29 cellular contexts compared by ENCODE assay signal in genomic region chr4:26524001-26524400, GRCh38. TPM values are rescaled to one million over a fixed set of nuclear protein-coding genes. Genes with fewer than 3 reads are reported as not detected.
"Had no signal": no experiment of that assay in that cellular context is flagged by ENCODE, and none has a peak within 500 bp of the region (broad histone marks: within the 10 kb centered on the region; RNA-seq: fewer than 3 reads in every experiment).

No MANE protein-coding gene starts in this region.

- H3K4me3 ChIP-seq: cardiac muscle cell, SJSA1 had no signal

- H3K27me3 ChIP-seq: brain microvascular endothelial cell, cardiac muscle cell, SJSA1 had no signal

- H3K27ac ChIP-seq: brain microvascular endothelial cell, cardiac muscle cell, SJSA1 had no signal

- DNase-seq: activated B cell treated with CpG ODN at 0.5 μM for 24 hours; activated CD4-positive, alpha-beta T cell treated with anti-CD3 and anti-CD28 coated beads for 1 hour; activated CD4-positive, alpha-beta T cell treated with anti-CD3 and anti-CD28 coated beads, Interleukin-2, amount 10 ng/mL, durations not matched to agents 24 days and 14 days; activated CD4-positive, alpha-beta T cell treated with anti-CD3 and anti-CD28 coated beads, Interleukin-2, amount 50 U/mL, for 48 hours; activated CD8-positive, alpha-beta memory T cell treated with anti-CD3 and anti-CD28 coated beads, Interleukin-2, amount 10 ng/mL, durations not matched to agents 7 days and 5 days; activated effector memory CD4-positive, alpha-beta T cell treated with Interleukin-2 at 50 U/mL for 16 hours; activated naive CD4-positive, alpha-beta T cell treated with Interleukin-2 at 50 U/mL for 16 hours; activated naive CD8-positive, alpha-beta T cell treated with anti-CD3 and anti-CD28 coated beads, Interleukin-2, amount 50 U/mL, for 24 hours; activated T-cell treated with anti-CD3 and anti-CD28 coated beads, Interleukin-2, amount 50 U/mL, for 24 hours; amygdala; brain microvascular endothelial cell; KG1; NCI-H1048; NCI-H146; NCI-H187 treated with DMSO at 0.1 percent for 48 hours; NCI-H510A treated with DMSO at 0.1 percent for 48 hours; NCI-H69; NK-92 treated with Interleukin-12 subunit alpha and Interleukin-12 subunit beta, amount 100 ng/mL, for 24 hours; OCI-M1; SHP77; T-helper 2 cell; T1000 had no signal

- H3K36me3 ChIP-seq: brain microvascular endothelial cell, cardiac muscle cell, SJSA1 had no signal

- H3K9me3 ChIP-seq: SJSA1 had no signal

- ATAC-seq: activated CD8-positive, alpha-beta memory T cell treated with anti-CD3 and anti-CD28 coated beads, Interleukin-2, amount 10 ng/mL, durations not matched to agents 7 days and 5 days; activated naive CD4-positive, alpha-beta T cell treated with anti-CD3 and anti-CD28 coated beads, Interleukin-2, amount 50 U/mL, for 72 hours; activated naive CD8-positive, alpha-beta T cell treated with anti-CD3 and anti-CD28 coated beads, Interleukin-2, amount 50 U/mL, for 24 hours; Panc1 had no signal

RNA-seq across cellular contexts. Expression of gene CCKAR, which starts 33.7 kb away (rescaled TPM):
- total RNA-seq: activated B cell treated with CpG ODN at 0.5 μM for 24 hours; activated CD4-positive, alpha-beta T cell treated with anti-CD3 and anti-CD28 coated beads, Interleukin-2, amount 10 ng/mL, durations not matched to agents 24 days and 14 days; activated CD8-positive, alpha-beta memory T cell treated with anti-CD3 and anti-CD28 coated beads, Interleukin-2, amount 10 ng/mL, durations not matched to agents 7 days and 5 days; activated naive CD4-positive, alpha-beta T cell treated with anti-CD3 and anti-CD28 coated beads, Interleukin-2, amount 50 U/mL, for 72 hours; activated T-helper 1 cell treated with anti-CD3 and anti-CD28 coated beads, Interleukin-12 subunit alpha, Interleukin-12 subunit beta, Interleukin-2, Interleukin-4 antibody, amounts not matched to agents 30 ng/mL and 10 ng/mL and 1 ng/mL, durations not matched to agents 14 hours and 24 hours and 36 hours; astrocyte; LHCN-M2; SJSA1 had no signal
